In genomic region chr2:184468826-184469225, GRCh38 we compare ENCODE assay signal across 28 cellular contexts.
"Had no signal": no experiment of that assay in that cellular context is flagged by ENCODE, and none has a peak within 500 bp of the region (broad histone marks: within the 10 kb centered on the region; RNA-seq: fewer than 3 reads in every experiment).

No MANE protein-coding gene starts in this region.

- H3K4me1 ChIP-seq: neural progenitor cell, parathyroid adenoma, psoas muscle, spleen, suprapubic skin, testis, tibial artery, upper lobe of right lung, uterus had no signal

- H3K4me2 ChIP-seq: neural progenitor cell, smooth muscle cell had no signal

- H3K27ac ChIP-seq: neural progenitor cell, ovary, parathyroid adenoma, psoas muscle, skin epidermis, spleen, suprapubic skin, testis, tibial artery, transverse colon, upper lobe of right lung, uterus had no signal

- H3K27me3 ChIP-seq: neural progenitor cell, ovary, spleen, suprapubic skin, testis, tibial artery, transverse colon, upper lobe of right lung, uterus had no signal

- H3K79me2 ChIP-seq: parathyroid adenoma had no signal

- H3K36me3 ChIP-seq: neural progenitor cell, ovary, spleen, suprapubic skin, tibial artery, transverse colon, upper lobe of right lung, uterus had no signal

- DNase-seq: natural killer cell; occipital lobe; ovary; posterior cingulate gyrus; psoas muscle; right cardiac atrium; spleen; stimulated activated CD4-positive, alpha-beta T cell treated with anti-CD3 and anti-CD28 coated beads, Interleukin-12 subunit alpha, Interleukin-12 subunit beta, amount 100 ng/mL, for 4 hours; stimulated activated CD4-positive, alpha-beta T cell treated with anti-CD3 and anti-CD28 coated beads, Interleukin-1b, Interleukin-23, amount 100 ng/mL, for 48 hours; stimulated activated CD4-positive, alpha-beta T cell treated with anti-CD3 and anti-CD28 coated beads, Interleukin-4, amount 100 ng/mL, for 1 hour; stimulated activated CD4-positive, alpha-beta T cell treated with anti-CD3 and anti-CD28 coated beads, Interleukin-4, amount 100 ng/mL, for 4 hours; stimulated activated CD8-positive, alpha-beta memory T cell treated with anti-CD3 and anti-CD28 coated beads, Interleukin-4, amount 100 ng/mL, for 48 hours; stimulated activated naive CD4-positive, alpha-beta T cell; stimulated activated naive CD8-positive, alpha-beta T cell treated with anti-CD3 and anti-CD28 coated beads, Interleukin-15, amount 100 ng/mL, for 72 hours; stimulated activated naive CD8-positive, alpha-beta T cell treated with anti-CD3 and anti-CD28 coated beads, Interleukin-15, Interleukin-2, amounts not matched to agents 100 U/mL and 50 U/mL, for 24 hours; substantia nigra; testis; tibial artery; transverse colon; upper lobe of right lung; uterus had no signal

- H3K4me3 ChIP-seq: neural progenitor cell, ovary, psoas muscle, skin epidermis, smooth muscle cell, spleen, suprapubic skin, testis, tibial artery, transverse colon, upper lobe of right lung, uterus had no signal

- H3K9ac ChIP-seq: neural progenitor cell, parathyroid adenoma had no signal

- H3K9me3 ChIP-seq: ovary, psoas muscle, suprapubic skin, testis, tibial artery, transverse colon, upper lobe of right lung, uterus had no signal

- ATAC-seq: natural killer cell; psoas muscle; right cardiac atrium; sciatic nerve; stimulated activated memory B cell treated with anti-CD40 and anti-IgM and Interleukin-4, amounts not matched to agents 10 μg/mL and 1 μg/mL and 100 μg/mL, for 72 hours; stimulated activated naive CD8-positive, alpha-beta T cell treated with anti-CD3 and anti-CD28 coated beads, Interleukin-15, amount 100 ng/mL, for 72 hours; stimulated activated naive CD8-positive, alpha-beta T cell treated with anti-CD3 and anti-CD28 coated beads, Interleukin-15, Interleukin-2, amounts not matched to agents 100 U/mL and 50 U/mL, for 24 hours; upper lobe of right lung had no signal

- H2AFZ ChIP-seq: neural progenitor cell, parathyroid adenoma had no signal
